ENCODE assay signal across 7 cellular contexts in the genomic region with DNA sequence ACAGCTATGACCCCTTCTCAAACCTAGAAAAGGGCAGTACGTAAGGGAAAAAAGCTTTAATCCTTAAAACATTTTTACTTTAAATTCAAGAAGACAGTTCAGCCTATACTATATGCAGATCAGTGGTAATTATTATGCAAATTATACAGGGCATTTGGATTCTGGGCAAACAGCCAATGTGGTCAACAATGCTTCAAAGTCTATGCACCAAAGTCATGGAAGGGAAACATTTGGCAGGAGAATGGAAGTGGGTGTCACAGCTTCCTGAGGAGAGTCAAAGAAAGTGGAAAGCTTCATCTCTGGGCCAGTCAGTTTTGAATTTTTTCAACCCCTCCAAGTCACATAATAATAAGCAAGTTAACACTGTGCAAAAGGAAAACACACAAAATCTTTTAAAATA.
DNase-seq lines count a peak whose midpoint lies in the region; ATAC-seq, FAIRE-seq and TF ChIP-seq lines count a peak whose summit lies in the region.

No MANE protein-coding gene starts in this region.

- FAIRE-seq in H54 (lab: Jason Lieb, UNC) (peak; percentile 90), RCC 7860 (lab: Jason Lieb, UNC) (no peak)

- no peak for DNase-seq in H54 (ENCODE audit: insufficient read length, low spot score)
- peak; percentile 60 for DNase-seq in NCI-H2196 treated with DMSO at 0.1 percent for 48 hours (lab: John Stamatoyannopoulos, UW; ENCODE audit: unreplicated experiment)
- peak; percentile 21 for DNase-seq in cerebellum (ENCODE audit: low spot score)
- peak; percentile 15 for DNase-seq in non-pigmented ciliary epithelial cell (ENCODE audit: low read depth)
- DNase-seq in RCC 7860 (ENCODE audit: low spot score), result no peak

- no peak for TF ChIP-seq POLR2A in H54 (IDR thresholded peaks at IDR 0.05; ENCODE audit: low read depth, low read length)

- no peak for ATAC-seq in HG02870 (IDR thresholded peaks at IDR 0.05; ENCODE audit: unreplicated experiment)
- ATAC-seq in HG03039 (IDR thresholded peaks at IDR 0.05; ENCODE audit: unreplicated experiment), result no peak

Comparison
In these comparisons a context has a peak if more than half of its experiments do, and no peak if none do; other contexts are left out.
1. DNase-seq: peak in NCI-H2196 treated with DMSO at 0.1 percent for 48 hours (single experiment), cerebellum (single experiment) and non-pigmented ciliary epithelial cell (single experiment); none in H54 (single experiment) and RCC 7860 (single experiment).